8 cellular contexts compared by ENCODE assay signal in the genomic region with DNA sequence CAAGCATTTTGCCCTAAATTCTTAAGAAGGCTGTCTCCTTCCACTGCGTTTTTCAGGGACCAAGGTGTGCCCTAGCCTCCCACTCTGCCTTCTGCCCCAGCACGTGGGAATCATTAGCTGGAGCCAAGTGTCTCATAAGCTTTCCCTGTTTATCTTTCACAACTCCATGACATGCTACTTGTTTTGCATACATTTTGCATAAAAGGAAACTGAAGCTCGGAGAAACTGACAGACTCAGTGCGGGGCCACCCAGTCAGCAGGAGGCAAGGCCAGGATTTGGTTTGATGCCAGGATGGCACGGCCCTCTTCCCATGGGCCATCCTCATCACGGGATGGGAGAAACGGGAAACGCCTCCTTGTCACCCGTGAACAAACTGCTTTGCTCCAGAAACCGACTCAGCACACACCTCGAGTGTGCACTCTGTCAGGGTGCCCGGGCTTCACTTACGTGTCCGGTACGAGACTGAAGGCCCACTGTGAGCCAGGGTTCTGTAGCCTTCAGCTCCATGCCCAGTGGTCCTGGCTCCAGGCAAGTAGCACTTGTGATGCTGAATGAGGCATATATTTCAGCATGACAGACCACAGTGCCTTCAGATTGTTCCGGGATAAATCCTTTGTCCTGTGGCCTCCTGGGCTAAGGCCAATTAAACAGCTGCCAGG. TPM values are rescaled to one million over a fixed set of nuclear protein-coding genes. Genes with fewer than 3 reads are reported as not detected.
DNase-seq lines count a peak whose midpoint lies in the region; ATAC-seq and TF ChIP-seq lines count a peak whose summit lies in the region.
"Had no signal": no experiment of that assay in that cellular context is flagged by ENCODE, and none has a peak within 500 bp of the region (broad histone marks: within the 10 kb centered on the region; RNA-seq: fewer than 3 reads in every experiment).

No MANE protein-coding gene starts in this region.

- peaks cover 6% of the 10 kb centered on the region for H3K27me3 Mint-ChIP-seq in GM23338 (ENCODE audit: insufficient read depth, low read depth, poor library complexity)

- DNase-seq in GM23338 (ENCODE audit: low spot score) = no peak
- DNase-seq in NCI-H526 treated with DMSO at 0.1 percent for 48 hours (lab: John Stamatoyannopoulos, UW) = peak; percentile 99
- DNase-seq in fibroblast of villous mesenchyme (ENCODE audit: low read depth) = peak; percentile 68
- peak; percentile 34 to 67 for DNase-seq in gastrocnemius medialis

- no peak overlapping the region for H3K27ac Mint-ChIP-seq in GM23338
- H3K27ac Mint-ChIP-seq: IgD-negative memory B cell had no signal

- H3K27ac ChIP-seq in GM23338 (ENCODE audit: low read depth) (no peak overlapping the region), gastrocnemius medialis (peak overlapping the region; percentile 58 to 78 (median 70))

- H3K9me2 ChIP-seq in GM23338 (ENCODE audit: insufficient read depth) = peaks cover 5% of the 10 kb centered on the region; the same call in 1 of the 2 replicates

- ATAC-seq in GM23338 = no peak
- peak; percentile 41 to 49 for ATAC-seq in gastrocnemius medialis
- ATAC-seq in GM21529 (IDR thresholded peaks at IDR 0.05; ENCODE audit: unreplicated experiment) = no peak
- ATAC-seq in GM21381 (IDR thresholded peaks at IDR 0.05; ENCODE audit: unreplicated experiment) = no peak
- ATAC-seq in HG02571 (IDR thresholded peaks at IDR 0.05; ENCODE audit: unreplicated experiment) = no peak

- TF ChIP-seq CTCF in GM23338 (conservative IDR thresholded peaks at IDR 0.05; ENCODE audit: low read depth in 2 of 2) (no peak), fibroblast of villous mesenchyme (IDR thresholded peaks at IDR 0.05; ENCODE audit: insufficient read depth, low read depth, low read length) (no peak), gastrocnemius medialis (IDR thresholded peaks at IDR 0.05 in 4 of 5, conservative IDR thresholded peaks at IDR 0.05 in 1 of 5) (no peak)

- no peaks in the 10 kb centered on the region for H3K36me3 ChIP-seq in GM23338 (ENCODE audit: insufficient read depth)
- H3K36me3 ChIP-seq in gastrocnemius medialis = no peaks in the 10 kb centered on the region

- H3K4me1 ChIP-seq in GM23338 (ENCODE audit: insufficient read depth) (no peaks in the 10 kb centered on the region), gastrocnemius medialis (peaks cover 12 to 20% of the 10 kb centered on the region in 2 donors)

- peak in 1 of 2 donors; percentile 20 for TF ChIP-seq POLR2A in gastrocnemius medialis (IDR thresholded peaks at IDR 0.05)

- no peaks in the 10 kb centered on the region for H4K20me1 ChIP-seq in GM23338 (replicated peaks; ENCODE audit: insufficient read depth)

- H3K4me3 Mint-ChIP-seq in GM23338 = no peak overlapping the region

- peaks cover 10% of the 10 kb centered on the region for H3K9me3 Mint-ChIP-seq in GM23338

- H3K79me2 ChIP-seq in GM23338 (replicated peaks; ENCODE audit: insufficient read depth) = no peaks in the 10 kb centered on the region

- H3K36me3 Mint-ChIP-seq in GM23338 (ENCODE audit: low read depth) = no peaks in the 10 kb centered on the region
- H3K36me3 Mint-ChIP-seq: IgD-negative memory B cell had no signal

- H3K4me3 ChIP-seq in GM23338 (no peak overlapping the region), fibroblast of villous mesenchyme (ENCODE audit: low read depth, low read length) (no peak overlapping the region), gastrocnemius medialis (no peak overlapping the region)

- H3K9me3 ChIP-seq in gastrocnemius medialis = no peaks in the 10 kb centered on the region

- H3K4me1 Mint-ChIP-seq in GM23338 = peaks cover 8% of the 10 kb centered on the region

- in situ Hi-C loops in gastrocnemius medialis (cut with MboI; ENCODE audit: low sequenced_read_pairs in 4 of 4) = no loop called here

- H3K27me3 ChIP-seq in GM23338 (ENCODE audit: insufficient read depth) (no peaks in the 10 kb centered on the region), gastrocnemius medialis (no peaks in the 10 kb centered on the region)

- intact Hi-C loops in gastrocnemius medialis (cut with DNase I; ENCODE audit: low total_unique reads) = loop anchor here (5.0 kb wide), 1 partner anchor 45 kb away; no protein-coding TSS in a partner anchor

- H2AFZ ChIP-seq in GM23338 = peak overlapping the region; percentile 69; the same call in 1 of the 2 replicates

- H3K4me2 ChIP-seq in GM23338 = no peak overlapping the region

- no peaks in the 10 kb centered on the region for H3F3A ChIP-seq in GM23338 (replicated peaks; ENCODE audit: low read depth)

TF ChIP-seq in GM23338, 12 proteins besides CTCF, POLR2A, EP300 and RAD21:
- TF ChIP-seq CREB1 (CRISPR knock-in tag; IDR thresholded peaks at IDR 0.05; ENCODE audit: low read depth) (no peak), STAT1 (IDR thresholded peaks at IDR 0.05; ENCODE audit: unreplicated experiment) (no peak), POLR2AphosphoS5 (IDR thresholded peaks at IDR 0.05; ENCODE audit: low read depth) (no peak), ZNF331 (CRISPR knock-in tag; IDR thresholded peaks at IDR 0.05; ENCODE audit: low read depth) (no peak), ZNF114 (CRISPR knock-in tag; IDR thresholded peaks at IDR 0.05) (no peak)
- TF ChIP-seq, protein P1, sequence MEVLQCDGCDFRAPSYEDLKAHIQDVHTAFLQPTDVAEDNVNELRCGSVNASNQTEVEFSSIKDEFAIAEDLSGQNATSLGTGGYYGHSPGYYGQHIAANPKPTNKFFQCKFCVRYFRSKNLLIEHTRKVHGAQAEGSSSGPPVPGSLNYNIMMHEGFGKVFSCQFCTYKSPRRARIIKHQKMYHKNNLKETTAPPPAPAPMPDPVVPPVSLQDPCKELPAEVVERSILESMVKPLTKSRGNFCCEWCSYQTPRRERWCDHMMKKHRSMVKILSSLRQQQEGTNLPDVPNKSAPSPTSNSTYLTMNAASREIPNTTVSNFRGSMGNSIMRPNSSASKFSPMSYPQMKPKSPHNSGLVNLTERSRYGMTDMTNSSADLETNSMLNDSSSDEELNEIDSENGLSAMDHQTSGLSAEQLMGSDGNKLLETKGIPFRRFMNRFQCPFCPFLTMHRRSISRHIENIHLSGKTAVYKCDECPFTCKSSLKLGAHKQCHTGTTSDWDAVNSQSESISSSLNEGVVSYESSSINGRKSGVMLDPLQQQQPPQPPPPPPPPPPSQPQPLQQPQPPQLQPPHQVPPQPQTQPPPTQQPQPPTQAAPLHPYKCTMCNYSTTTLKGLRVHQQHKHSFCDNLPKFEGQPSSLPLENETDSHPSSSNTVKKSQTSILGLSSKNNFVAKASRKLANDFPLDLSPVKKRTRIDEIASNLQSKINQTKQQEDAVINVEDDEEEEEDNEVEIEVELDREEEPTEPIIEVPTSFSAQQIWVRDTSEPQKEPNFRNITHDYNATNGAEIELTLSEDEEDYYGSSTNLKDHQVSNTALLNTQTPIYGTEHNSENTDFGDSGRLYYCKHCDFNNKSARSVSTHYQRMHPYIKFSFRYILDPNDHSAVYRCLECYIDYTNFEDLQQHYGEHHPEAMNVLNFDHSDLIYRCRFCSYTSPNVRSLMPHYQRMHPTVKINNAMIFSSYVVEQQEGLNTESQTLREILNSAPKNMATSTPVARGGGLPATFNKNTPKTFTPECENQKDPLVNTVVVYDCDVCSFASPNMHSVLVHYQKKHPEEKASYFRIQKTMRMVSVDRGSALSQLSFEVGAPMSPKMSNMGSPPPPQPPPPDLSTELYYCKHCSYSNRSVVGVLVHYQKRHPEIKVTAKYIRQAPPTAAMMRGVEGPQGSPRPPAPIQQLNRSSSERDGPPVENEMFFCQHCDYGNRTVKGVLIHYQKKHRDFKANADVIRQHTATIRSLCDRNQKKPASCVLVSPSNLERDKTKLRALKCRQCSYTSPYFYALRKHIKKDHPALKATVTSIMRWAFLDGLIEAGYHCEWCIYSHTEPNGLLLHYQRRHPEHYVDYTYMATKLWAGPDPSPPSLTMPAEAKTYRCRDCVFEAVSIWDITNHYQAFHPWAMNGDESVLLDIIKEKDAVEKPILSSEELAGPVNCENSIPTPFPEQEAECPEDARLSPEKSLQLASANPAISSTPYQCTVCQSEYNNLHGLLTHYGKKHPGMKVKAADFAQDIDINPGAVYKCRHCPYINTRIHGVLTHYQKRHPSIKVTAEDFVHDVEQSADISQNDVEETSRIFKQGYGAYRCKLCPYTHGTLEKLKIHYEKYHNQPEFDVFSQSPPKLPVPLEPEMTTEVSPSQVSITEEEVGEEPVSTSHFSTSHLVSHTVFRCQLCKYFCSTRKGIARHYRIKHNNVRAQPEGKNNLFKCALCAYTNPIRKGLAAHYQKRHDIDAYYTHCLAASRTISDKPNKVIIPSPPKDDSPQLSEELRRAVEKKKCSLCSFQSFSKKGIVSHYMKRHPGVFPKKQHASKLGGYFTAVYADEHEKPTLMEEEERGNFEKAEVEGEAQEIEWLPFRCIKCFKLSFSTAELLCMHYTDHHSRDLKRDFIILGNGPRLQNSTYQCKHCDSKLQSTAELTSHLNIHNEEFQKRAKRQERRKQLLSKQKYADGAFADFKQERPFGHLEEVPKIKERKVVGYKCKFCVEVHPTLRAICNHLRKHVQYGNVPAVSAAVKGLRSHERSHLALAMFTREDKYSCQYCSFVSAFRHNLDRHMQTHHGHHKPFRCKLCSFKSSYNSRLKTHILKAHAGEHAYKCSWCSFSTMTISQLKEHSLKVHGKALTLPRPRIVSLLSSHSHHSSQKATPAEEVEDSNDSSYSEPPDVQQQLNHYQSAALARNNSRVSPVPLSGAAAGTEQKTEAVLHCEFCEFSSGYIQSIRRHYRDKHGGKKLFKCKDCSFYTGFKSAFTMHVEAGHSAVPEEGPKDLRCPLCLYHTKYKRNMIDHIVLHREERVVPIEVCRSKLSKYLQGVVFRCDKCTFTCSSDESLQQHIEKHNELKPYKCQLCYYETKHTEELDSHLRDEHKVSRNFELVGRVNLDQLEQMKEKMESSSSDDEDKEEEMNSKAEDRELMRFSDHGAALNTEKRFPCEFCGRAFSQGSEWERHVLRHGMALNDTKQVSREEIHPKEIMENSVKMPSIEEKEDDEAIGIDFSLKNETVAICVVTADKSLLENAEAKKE (CRISPR knock-in tag; IDR thresholded peaks at IDR 0.05) = no peak

RNA-seq across cellular contexts. Expression of gene CEBPA, which starts 9.6 kb away (rescaled TPM):
- total RNA-seq in GM23338 (2014; rRNA removed; shearing (Covaris generic)) = 2.6 and 5.0 TPM in 2 replicates
- 0.50 and 1.2 TPM in 2 replicates for polyA plus RNA-seq in GM23338 (2016; fragmentation: Nextera tagmentation; extraction: Ambion mirVana)
- total RNA-seq in fibroblast of villous mesenchyme (under 0.01 TPM in 1 of 2 replicates, not detected in the other), gastrocnemius medialis (10 to 100 TPM; 11.9 to 29.9 (median 25.5) TPM)

Comparison
In these comparisons a context has a peak if more than half of its experiments do, and no peak if none do; other contexts are left out.
1. ATAC-seq: peak in gastrocnemius medialis (2 of 2); none in GM23338 (single experiment), GM21529 (single experiment), GM21381 (single experiment) and HG02571 (single experiment).